Comparison of ENCODE assay signal across 8 cellular contexts in the genomic region with DNA sequence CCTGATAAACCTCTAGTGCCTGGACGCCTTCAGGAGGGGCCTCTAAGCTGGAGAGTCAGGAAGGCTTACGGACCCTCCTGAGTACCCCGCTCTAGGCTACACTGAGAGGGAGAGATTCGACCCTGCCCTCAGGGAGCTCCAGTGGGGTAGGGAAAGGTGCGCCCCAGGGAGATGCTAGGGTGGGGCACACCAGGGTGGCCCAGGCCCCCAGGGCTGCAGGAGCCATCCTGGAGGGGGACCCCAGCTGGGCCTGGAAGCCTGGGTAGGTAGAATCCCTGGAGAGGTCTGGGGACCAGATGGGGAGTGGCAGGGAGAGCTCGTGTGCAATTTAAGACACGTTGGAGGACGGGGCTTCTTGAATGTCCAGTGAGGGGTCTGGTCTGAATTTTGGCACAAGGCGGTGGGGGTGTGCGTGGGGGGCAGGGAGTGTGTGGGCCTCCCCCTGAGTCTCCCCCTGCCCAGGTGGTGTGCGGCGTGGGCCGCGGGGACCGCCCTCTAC. TPM values are rescaled to one million over a fixed set of nuclear protein-coding genes. Genes with fewer than 3 reads are reported as not detected.
DNase-seq lines count a peak whose midpoint lies in the region; ATAC-seq and TF ChIP-seq lines count a peak whose summit lies in the region.

No MANE protein-coding gene starts in this region.

- H3K9ac ChIP-seq in DND-41 (ENCODE audit: low read depth, low read length) = peak overlapping the region; percentile 91
- peak overlapping the region; percentile 39 for H3K9ac ChIP-seq in trophoblast cell (ENCODE audit: low read length)

- H4K8ac ChIP-seq in trophoblast cell (ENCODE audit: low read depth, low read length) = peak overlapping the region; percentile 72

- H2BK5ac ChIP-seq in trophoblast cell (ENCODE audit: low read depth, low read length, poor library complexity) = no peak overlapping the region

- H3K9me3 ChIP-seq in DND-41 (ENCODE audit: insufficient read depth, low read length, severe bottlenecking) = no peaks in the 10 kb centered on the region
- H3K9me3 ChIP-seq in RWPE2 (ENCODE audit: severe bottlenecking) = no peaks in the 10 kb centered on the region
- H3K9me3 ChIP-seq in trophoblast cell (ENCODE audit: insufficient read depth, low read depth, low read length) = peaks cover 2% of the 10 kb centered on the region

- H3K79me1 ChIP-seq in trophoblast cell (ENCODE audit: low read length) = peaks cover 2% of the 10 kb centered on the region

- H3K4ac ChIP-seq in trophoblast cell (ENCODE audit: low read depth, low read length) = peak overlapping the region; percentile 16

- H4K91ac ChIP-seq in trophoblast cell (ENCODE audit: low read depth, low read length) = peak overlapping the region; percentile 8

- H2AFZ ChIP-seq in DND-41 (ENCODE audit: low read depth, low read length) (peak overlapping the region; percentile 66; the same call in 1 of the 2 replicates), trophoblast cell (ENCODE audit: insufficient read depth, low read length, poor library complexity) (peak overlapping the region; percentile 92)

- no CpG with 5 or more reads among the region's 15 CpGs for WGBS in trophoblast cell (ENCODE audit: extremely low coverage, insufficient coverage, insufficient read length)

- peak overlapping the region; percentile 51 for H3K18ac ChIP-seq in trophoblast cell (ENCODE audit: low read length)

- H4K20me1 ChIP-seq in DND-41 (ENCODE audit: insufficient read depth, low read length) = no peaks in the 10 kb centered on the region

- H3K79me2 ChIP-seq in DND-41 (ENCODE audit: insufficient read depth, low read length) (peaks cover 37% of the 10 kb centered on the region), trophoblast cell (ENCODE audit: control insufficient read depth, insufficient read depth, low read length, poor library complexity) (peaks cover 2% of the 10 kb centered on the region)

- no peak overlapping the region for H3K23ac ChIP-seq in trophoblast cell (ENCODE audit: low read length)

- H2AK5ac ChIP-seq in trophoblast cell (ENCODE audit: low read length) = peak overlapping the region; percentile 88

- H3K27me3 ChIP-seq in DND-41 (ENCODE audit: insufficient read depth, low read length, poor library complexity) = no peaks in the 10 kb centered on the region
- H3K27me3 ChIP-seq in RWPE2 (ENCODE audit: insufficient read depth, poor library complexity, severe bottlenecking) = no peaks in the 10 kb centered on the region
- H3K27me3 ChIP-seq in trophoblast cell (ENCODE audit: insufficient read depth, low read length) = peaks cover 1% of the 10 kb centered on the region

- H2BK12ac ChIP-seq in trophoblast cell (ENCODE audit: low read length) = no peak overlapping the region

- H2BK120ac ChIP-seq in trophoblast cell (ENCODE audit: insufficient read depth, low read length, poor library complexity) = no peak overlapping the region

- H3K4me2 ChIP-seq in DND-41 (ENCODE audit: insufficient read depth, low read length) = peak overlapping the region; percentile 95
- H3K4me2 ChIP-seq in trophoblast cell (ENCODE audit: low read length) = peak overlapping the region; percentile 98

- peak overlapping the region; percentile 32 to 66; a peak in 3 of 4 replicates for H3K4me3 ChIP-seq in DND-41 (ENCODE audit: low read depth in 1 of 2, low read length in 2 of 2)
- H3K4me3 ChIP-seq in RWPE2 (ENCODE audit: severe bottlenecking) = peak overlapping the region; percentile 63
- peak overlapping the region; percentile 46 for H3K4me3 ChIP-seq in epithelial cell of proximal tubule (ENCODE audit: low read depth, low read length)
- H3K4me3 ChIP-seq in trophoblast cell (ENCODE audit: low read depth, low read length) = peak overlapping the region; percentile 74

- peak overlapping the region; percentile 45 for H3K14ac ChIP-seq in trophoblast cell (ENCODE audit: low read length)

- H3K36me3 ChIP-seq in DND-41 (ENCODE audit: insufficient read depth, low read length) = peaks cover 6% of the 10 kb centered on the region; the same call in 1 of the 2 replicates
- no peaks in the 10 kb centered on the region for H3K36me3 ChIP-seq in RWPE2 (ENCODE audit: low read depth)
- no peaks in the 10 kb centered on the region for H3K36me3 ChIP-seq in trophoblast cell (ENCODE audit: control insufficient read depth in 1 of 2, insufficient read depth in 2 of 2, low read length in 2 of 2)

- TF ChIP-seq CTCF in DND-41 (IDR thresholded peaks at IDR 0.05; ENCODE audit: borderline replicate concordance, extremely low read depth, low read length, poor library complexity, severe bottlenecking) (no peak), RWPE2 (IDR thresholded peaks at IDR 0.05; ENCODE audit: poor library complexity, severe bottlenecking) (no peak), epithelial cell of proximal tubule (conservative IDR thresholded peaks at IDR 0.05; ENCODE audit: low read depth, low read length) (no peak)

- in situ Hi-C loops in G401 (cut with HindIII; ENCODE audit: low sequenced_read_pairs) = no loop called here

- H4K12ac ChIP-seq in trophoblast cell (ENCODE audit: low read depth, low read length) = peak overlapping the region; percentile 47

- ATAC-seq in DND-41 (ENCODE audit: insufficient read depth, low read depth) (no peak), RWPE2 (ENCODE audit: low read depth) (no peak), HG02884 (IDR thresholded peaks at IDR 0.05; ENCODE audit: unreplicated experiment) (no peak), GM21723 (IDR thresholded peaks at IDR 0.05; ENCODE audit: unreplicated experiment) (no peak)

- H3K27ac ChIP-seq in DND-41 (ENCODE audit: low read length) = peak overlapping the region; percentile 93
- peak overlapping the region; percentile 32 for H3K27ac ChIP-seq in RWPE2 (ENCODE audit: poor library complexity, severe bottlenecking)
- peak overlapping the region; percentile 69 for H3K27ac ChIP-seq in trophoblast cell (ENCODE audit: low read depth, low read length)

- H3K4me1 ChIP-seq in DND-41 (ENCODE audit: insufficient read depth, low read length) = peaks cover 54% of the 10 kb centered on the region
- peaks cover 3% of the 10 kb centered on the region for H3K4me1 ChIP-seq in RWPE2 (ENCODE audit: insufficient read depth, poor library complexity, severe bottlenecking)
- peaks cover 12 to 16% of the 10 kb centered on the region in 2 experiments for H3K4me1 ChIP-seq in trophoblast cell (ENCODE audit: control insufficient read depth in 1 of 2, insufficient read depth in 2 of 2, low read length in 2 of 2)

- DNase-seq in DND-41 (no peak), RWPE2 (ENCODE audit: low spot score) (no peak), epithelial cell of proximal tubule (ENCODE audit: low read depth) (no peak), trophoblast cell (no peak), COR-L47 (lab: John Stamatoyannopoulos, UW) (no peak), G401 (ENCODE audit: low spot score) (no peak)

RNA-seq across cellular contexts. Expression of gene CARNS1, which starts 4.7 kb away (rescaled TPM):
- 0.07 and 0.23 TPM in 2 replicates for total RNA-seq in epithelial cell of proximal tubule
- polyA plus RNA-seq in trophoblast cell (2013) = 0.03 TPM in 2 replicates
- not detected in 2 replicates for total RNA-seq in G401 (2014; rRNA removed; shearing (Covaris generic))

RNA-seq across cellular contexts. Expression of gene RPS6KB2, which starts 8.1 kb away (rescaled TPM):
- total RNA-seq in epithelial cell of proximal tubule = 64.1 and 72.9 TPM in 2 replicates
- 44.6 and 46.2 TPM in 2 replicates for polyA plus RNA-seq in trophoblast cell (2013)
- 121 and 125 TPM in 2 replicates for total RNA-seq in G401 (2014; rRNA removed; shearing (Covaris generic))

RNA-seq across cellular contexts. Expression of gene TBC1D10C, which starts 16.3 kb away (rescaled TPM):
- 0.14 and 0.17 TPM in 2 replicates for total RNA-seq in epithelial cell of proximal tubule
- 0.04 and 0.15 TPM in 2 replicates for polyA plus RNA-seq in trophoblast cell (2013)
- 0.10 and 0.31 TPM in 2 replicates for total RNA-seq in G401 (2014; rRNA removed; shearing (Covaris generic))

RNA-seq across cellular contexts. Expression of gene PTPRCAP, which starts 17.3 kb away (rescaled TPM):
- total RNA-seq in epithelial cell of proximal tubule = 1.5 and 3.6 TPM in 2 replicates
- 0.22 and 0.33 TPM in 2 replicates for polyA plus RNA-seq in trophoblast cell (2013)
- not detected in 2 replicates for total RNA-seq in G401 (2014; rRNA removed; shearing (Covaris generic))

RNA-seq across cellular contexts. Expression of gene PPP1CA, which starts 18.5 kb away (rescaled TPM):
- 359 and 365 TPM in 2 replicates for total RNA-seq in epithelial cell of proximal tubule
- polyA plus RNA-seq in trophoblast cell (2013) = 208 and 213 TPM in 2 replicates
- total RNA-seq in G401 (2014; rRNA removed; shearing (Covaris generic)) = 319 TPM in 2 replicates

Comparison
In these comparisons a context has a peak if more than half of its experiments do, and no peak if none do; other contexts are left out.
1. H3K27ac ChIP-seq: peak in every context shown above with its lines; median percentile 93 in DND-41; 69 in trophoblast cell; 32 in RWPE2.